ENCODE assay signal across 9 cellular contexts in the genomic region with DNA sequence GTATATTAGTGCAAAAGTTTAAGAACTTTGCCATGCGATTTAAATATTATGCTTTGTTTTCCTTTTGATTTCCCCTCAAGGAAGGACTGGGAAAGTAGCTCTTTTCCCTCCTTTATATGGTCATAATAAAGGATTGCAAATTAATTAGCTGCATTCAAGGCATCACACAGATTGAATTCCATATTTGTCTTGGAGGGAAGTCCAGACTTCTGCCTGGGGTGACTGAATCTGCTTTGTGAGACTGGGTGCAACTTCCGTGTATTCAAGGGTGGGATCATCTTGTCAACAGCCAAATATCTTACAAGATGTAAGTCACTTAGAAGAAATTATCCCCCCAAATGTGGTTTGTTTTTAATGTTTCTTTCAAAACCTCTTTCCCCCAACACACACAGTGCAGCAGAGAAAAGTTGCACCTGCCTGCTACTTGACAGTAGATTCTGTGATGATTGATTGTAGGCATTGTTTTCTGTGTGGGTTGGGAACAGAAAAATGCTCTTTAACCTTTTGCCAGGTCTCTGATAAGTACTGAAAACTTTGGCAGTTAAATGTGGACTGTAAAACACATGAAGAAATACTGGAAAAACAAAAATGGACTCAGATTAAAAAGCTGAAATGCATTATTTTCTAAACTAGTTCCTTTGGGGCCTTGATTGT. TPM values are rescaled to one million over a fixed set of nuclear protein-coding genes. Genes with fewer than 3 reads are reported as not detected.
DNase-seq lines count a peak whose midpoint lies in the region; ATAC-seq, FAIRE-seq and TF ChIP-seq lines count a peak whose summit lies in the region.
"Had no signal": no experiment of that assay in that cellular context is flagged by ENCODE, and none has a peak within 500 bp of the region (broad histone marks: within the 10 kb centered on the region; RNA-seq: fewer than 3 reads in every experiment).

No MANE protein-coding gene starts in this region.

- no peaks in the 10 kb centered on the region for H3K27me3 ChIP-seq in prostate gland (replicated peaks; ENCODE audit: insufficient read depth)
- H3K27me3 ChIP-seq in foreskin keratinocyte, result no peaks in the 10 kb centered on the region
- no peaks in the 10 kb centered on the region for H3K27me3 ChIP-seq in HAP-1 (ENCODE audit: low read depth)

- in situ Hi-C loops in HAP-1 (cut with MboI; ENCODE audit: low sequenced_read_pairs), result no loop called here

- FAIRE-seq in endometrium (lab: Jason Lieb, UNC), result peak; percentile 54

- H3K4me3 ChIP-seq in prostate gland (no peak overlapping the region), HAP-1 (no peak overlapping the region)

- intact Hi-C loops in prostate gland (cut with DNase I), result no loop called here

- peak; percentile 73 for DNase-seq in DMS53 treated with DMSO at 0.1 percent for 48 hours (lab: John Stamatoyannopoulos, UW; ENCODE audit: unreplicated experiment)
- DNase-seq in NCI-H2107 (lab: John Stamatoyannopoulos, UW), result peak; percentile 37
- no peak for DNase-seq in prostate gland (ENCODE audit: low spot score)
- no peak for DNase-seq in NCI-H2227 treated with DMSO at 0.1 percent for 48 hours (lab: John Stamatoyannopoulos, UW)
- DNase-seq in foreskin keratinocyte, result no peak
- no peak for DNase-seq in islet precursor cell
- no peak for DNase-seq in HAP-1 (ENCODE audit: low spot score in 2 of 2)
- DNase-seq: PC-3 had no signal

- no peaks in the 10 kb centered on the region for H3K9me3 ChIP-seq in prostate gland
- H3K9me3 ChIP-seq in HAP-1, result no peaks in the 10 kb centered on the region

- WGBS in prostate gland, result 17% methylated on average over 2 of the region's 2 CpGs

- peak overlapping the region; percentile 27 to 31 for H3K27ac ChIP-seq in prostate gland
- no peak overlapping the region for H3K27ac ChIP-seq in foreskin keratinocyte

- TF ChIP-seq CTCF in prostate gland (IDR thresholded peaks at IDR 0.05), result no peak
- TF ChIP-seq CTCF in foreskin keratinocyte (conservative IDR thresholded peaks at IDR 0.05), result no peak

- no peak for TF ChIP-seq POLR2A in prostate gland (IDR thresholded peaks at IDR 0.05)

- H3K4me1 ChIP-seq in prostate gland (replicated peaks), result peaks cover 4% of the 10 kb centered on the region
- no peaks in the 10 kb centered on the region for H3K4me1 ChIP-seq in foreskin keratinocyte
- H3K4me1 ChIP-seq in HAP-1, result peaks cover 29% of the 10 kb centered on the region

- H3K36me3 ChIP-seq in prostate gland (no peaks in the 10 kb centered on the region), HAP-1 (replicated peaks) (no peaks in the 10 kb centered on the region)

- no peak for ATAC-seq in foreskin keratinocyte
- ATAC-seq: PC-3 had no signal

RNA-seq across cellular contexts. Expression of gene STK38L, which starts 28.4 kb away (rescaled TPM):
- total RNA-seq in prostate gland (10 to 100 TPM; 25.3 to 37.1 TPM), foreskin keratinocyte (14.8 and 15.0 TPM in 2 replicates)
- polyA plus RNA-seq in foreskin keratinocyte, result 3.3 and 3.8 TPM in 2 replicates

Comparison
In these comparisons a context has a peak if more than half of its experiments do, and no peak if none do; other contexts are left out.
1. DNase-seq: peak in DMS53 treated with DMSO at 0.1 percent for 48 hours (single experiment) and NCI-H2107 (single experiment); none in prostate gland (single experiment), NCI-H2227 treated with DMSO at 0.1 percent for 48 hours (single experiment), foreskin keratinocyte (0 of 2), islet precursor cell (single experiment) and HAP-1 (0 of 2).